28 cellular contexts compared by ENCODE assay signal in genomic region chr10:14102056-14102455, GRCh38.
DNase-seq lines count a peak whose midpoint lies in the region; FAIRE-seq and TF ChIP-seq lines count a peak whose summit lies in the region.
"Had no signal": no experiment of that assay in that cellular context is flagged by ENCODE, and none has a peak within 500 bp of the region (broad histone marks: within the 10 kb centered on the region; RNA-seq: fewer than 3 reads in every experiment).

No MANE protein-coding gene starts in this region.

- no peak overlapping the region for H3K27ac ChIP-seq in small intestine (ENCODE audit: low read depth in 1 of 2, low read length in 1 of 2)
- H3K27ac ChIP-seq: BLaER1, esophagus muscularis mucosa, gastroesophageal sphincter, pancreas, vagina had no signal

- no peaks in the 10 kb centered on the region for H3K4me1 ChIP-seq in small intestine (ENCODE audit: control insufficient read depth in 2 of 2, insufficient read depth in 1 of 2, low read depth in 1 of 2, low read length in 1 of 2)
- H3K4me1 ChIP-seq: BLaER1, esophagus muscularis mucosa, gastroesophageal sphincter, pancreas, vagina had no signal

- in situ Hi-C loops in astrocyte of the cerebellum (cut with HindIII; ENCODE audit: low sequenced_read_pairs) = loop anchor here (10.0 kb wide), 1 partner anchor 383 kb away; no protein-coding TSS in a partner anchor

- peak; percentile 62 for DNase-seq in ELF-1 (ENCODE audit: low read depth, low spot score)
- peak; percentile 35 for DNase-seq in M059J (ENCODE audit: low read depth)
- peak; percentile 49 for DNase-seq in astrocyte of the cerebellum (ENCODE audit: low read depth)
- peak; percentile 43 for DNase-seq in iPS-NIHi7 (ENCODE audit: extremely low spot score)
- no peak for DNase-seq in small intestine
- DNase-seq in 8988T = no peak
- DNase-seq in pons (ENCODE audit: low spot score) = no peak
- DNase-seq in stimulated activated CD8-positive, alpha-beta memory T cell treated with anti-CD3 and anti-CD28 coated beads, Interleukin-4, amount 100 ng/mL, for 48 hours = no peak
- DNase-seq: ACHN; activated CD4-positive, alpha-beta T cell treated with anti-CD3 and anti-CD28 coated beads for 36 hours; activated CD8-positive, alpha-beta memory T cell treated with anti-CD3 and anti-CD28 coated beads for 24 hours; activated naive CD4-positive, alpha-beta T cell treated with Interleukin-2 at 50 U/mL for 16 hours; activated T-cell treated with anti-CD3 and anti-CD28 coated beads, Interleukin-2, amount 50 U/mL, for 4 hours; DND-41; effector CD4-positive, alpha-beta T cell; KBM-7; left cardiac atrium; naive thymus-derived CD8-positive, alpha-beta T cell; NCI-H187 treated with DMSO at 0.1 percent for 48 hours; NCI-H2227 treated with DMSO at 0.1 percent for 48 hours; NCI-H774; pancreas; SHP77 treated with DMSO at 0.1 percent for 48 hours; stimulated activated CD4-positive, alpha-beta T cell treated with anti-CD3 and anti-CD28 coated beads, Interleukin-1b, Interleukin-23, amount 100 ng/mL, for 48 hours had no signal

- WGBS in small intestine, 3 donors = 84 to 92% (median 88%) methylated on average over 8 of the region's 8 CpGs

- H3K4me3 ChIP-seq in astrocyte of the cerebellum (ENCODE audit: low read depth, low read length) (no peak overlapping the region), small intestine (ENCODE audit: low read depth in 1 of 2, low read length in 2 of 2) (no peak overlapping the region)
- H3K4me3 ChIP-seq: BLaER1, esophagus muscularis mucosa, gastroesophageal sphincter, pancreas, vagina had no signal

- no peaks in the 10 kb centered on the region for H3K27me3 ChIP-seq in small intestine (ENCODE audit: control insufficient read depth in 2 of 2, insufficient read depth in 2 of 2, low read length in 2 of 2)
- H3K27me3 ChIP-seq: BLaER1, esophagus muscularis mucosa, gastroesophageal sphincter, pancreas, vagina had no signal

- H3K36me3 ChIP-seq in small intestine (ENCODE audit: control insufficient read depth in 2 of 2, insufficient read depth in 2 of 2, low read length in 2 of 2) = no peaks in the 10 kb centered on the region
- H3K36me3 ChIP-seq: BLaER1, esophagus muscularis mucosa, gastroesophageal sphincter, pancreas, vagina had no signal

- no peak for TF ChIP-seq CTCF in astrocyte of the cerebellum (IDR thresholded peaks at IDR 0.05; ENCODE audit: low read depth, low read length, missing control alignments)

- FAIRE-seq in small intestine (lab: Jason Lieb, UNC) = no peak
- FAIRE-seq: pancreas had no signal

- H3K9me3 ChIP-seq in small intestine (ENCODE audit: control insufficient read depth, low read depth) = no peaks in the 10 kb centered on the region
- H3K9me3 ChIP-seq: esophagus muscularis mucosa, gastroesophageal sphincter, pancreas, vagina had no signal

Comparison
In these comparisons a context has a peak if more than half of its experiments do, and no peak if none do; other contexts are left out.
1. DNase-seq: peak in ELF-1 (single experiment), M059J (single experiment), astrocyte of the cerebellum (single experiment) and iPS-NIHi7 (single experiment); none in small intestine (single experiment), 8988T (single experiment), pons (single experiment) and stimulated activated CD8-positive, alpha-beta memory T cell treated with anti-CD3 and anti-CD28 coated beads, Interleukin-4, amount 100 ng/mL, for 48 hours (single experiment).